In genomic region chr20:11841972-11842461, GRCh38 we compare ENCODE assay signal across 24 cellular contexts.
DNase-seq lines count a peak whose midpoint lies in the region; ATAC-seq, FAIRE-seq and TF ChIP-seq lines count a peak whose summit lies in the region.
"Had no signal": no experiment of that assay in that cellular context is flagged by ENCODE, and none has a peak within 500 bp of the region (broad histone marks: within the 10 kb centered on the region; RNA-seq: fewer than 3 reads in every experiment).

No MANE protein-coding gene starts in this region.

- ATAC-seq in HepG2, result no peak
- no peak for ATAC-seq in right lobe of liver
- ATAC-seq in K562, result no peak

- no peaks in the 10 kb centered on the region for H3K4me1 Mint-ChIP-seq in CD4-positive, alpha-beta memory T cell
- H3K4me1 Mint-ChIP-seq: CD14-positive monocyte had no signal

- H3K4me2 ChIP-seq in HepG2 (ENCODE audit: low read depth, low read length), result no peak overlapping the region
- H3K4me2 ChIP-seq in K562 (ENCODE audit: insufficient read depth, low read length), result no peak overlapping the region
- no peak overlapping the region for H3K4me2 ChIP-seq in hepatocyte
- H3K4me2 ChIP-seq: BLaER1 treated with 17β-estradiol and CSF1 and Interleukin-3, amounts not matched to agents 10 nM and 100 nM had no signal

- BruUV-seq in HepG2 (replicated peaks; lab: Mats Ljungman, UMichigan) (no TSS peak), K562 (replicated peaks; lab: Mats Ljungman, UMichigan) (no TSS peak)

- WGBS in HepG2 (ENCODE audit: low lambda C conversion rate), result 2% methylated on average over 3 of the region's 3 CpGs
- 60% methylated on average over 3 of the region's 3 CpGs for WGBS in right lobe of liver (ENCODE audit: insufficient coverage, low coverage, low lambda C conversion rate, missing lambda C conversion rate)
- 0% methylated on average over 3 of the region's 3 CpGs for WGBS in K562 (ENCODE audit: insufficient coverage, low coverage, missing lambda C conversion rate)
- WGBS in hepatocyte (ENCODE audit: low lambda C conversion rate, missing lambda C conversion rate), result 93% methylated on average over 3 of the region's 3 CpGs

- no peaks in the 10 kb centered on the region for H3K9me2 ChIP-seq in hepatocyte (replicated peaks; ENCODE audit: insufficient read depth)

- H3K4me3 ChIP-seq in HepG2 (replicated peaks in 1 of 3; ENCODE audit: insufficient read depth in 1 of 3, low read depth in 2 of 3, low read length in 3 of 3) (no peak overlapping the region), right lobe of liver (no peak overlapping the region), K562 (no peak overlapping the region), hepatocyte (no peak overlapping the region)
- no peak overlapping the region for H3K4me3 ChIP-seq in CD4-positive, alpha-beta memory T cell (ENCODE audit: low read length in 2 of 2)
- H3K4me3 ChIP-seq: BLaER1 treated with 17β-estradiol and CSF1 and Interleukin-3, amounts not matched to agents 10 nM and 100 nM had no signal

- no peaks in the 10 kb centered on the region for H3K36me3 Mint-ChIP-seq in CD4-positive, alpha-beta memory T cell
- H3K36me3 Mint-ChIP-seq: CD14-positive monocyte had no signal

- TF ChIP-seq EP300 in HepG2 (IDR thresholded peaks at IDR 0.05; ENCODE audit: low read depth in 2 of 2, low read length in 2 of 2) (no peak), HepG2 (CRISPR knock-in tag; IDR thresholded peaks at IDR 0.05; ENCODE audit: borderline replicate concordance) (no peak), Ishikawa (IDR thresholded peaks at IDR 0.05; ENCODE audit: borderline replicate concordance) (no peak), K562 (IDR thresholded peaks at IDR 0.05; ENCODE audit: low read length) (no peak)

- H3K27me3 Mint-ChIP-seq in CD4-positive, alpha-beta memory T cell, result no peaks in the 10 kb centered on the region

- no peak overlapping the region for H3K27ac Mint-ChIP-seq in CD4-positive, alpha-beta memory T cell
- H3K27ac Mint-ChIP-seq: CD14-positive monocyte; CD4-positive, alpha-beta T cell had no signal

- TF ChIP-seq POLR2A in HepG2 (IDR thresholded peaks at IDR 0.05; ENCODE audit: insufficient read depth in 1 of 2, low read depth in 2 of 2, low read length in 2 of 2) (no peak), right lobe of liver (IDR thresholded peaks at IDR 0.05) (no peak), K562 (conservative IDR thresholded peaks at IDR 0.05) (no peak)

- FAIRE-seq in HepG2 (lab: Jason Lieb, UNC) (no peak), K562 (lab: Jason Lieb, UNC) (no peak)
- FAIRE-seq: A204.1, GM12892, H1 had no signal

- no peaks in the 10 kb centered on the region for H3K9me1 ChIP-seq in K562 (ENCODE audit: control insufficient read depth, insufficient read depth, low read length)

- no peaks in the 10 kb centered on the region for H3K4me1 ChIP-seq in HepG2 (ENCODE audit: insufficient read depth, low read length)
- no peaks in the 10 kb centered on the region for H3K4me1 ChIP-seq in right lobe of liver
- no peaks in the 10 kb centered on the region for H3K4me1 ChIP-seq in K562 (replicated peaks in 1 of 2; ENCODE audit: control insufficient read depth in 2 of 2, insufficient read depth in 2 of 2, low read length in 2 of 2)
- no peaks in the 10 kb centered on the region for H3K4me1 ChIP-seq in hepatocyte (ENCODE audit: insufficient read depth)
- H3K4me1 ChIP-seq in CD4-positive, alpha-beta memory T cell (ENCODE audit: insufficient read depth, low read length), result no peaks in the 10 kb centered on the region
- H3K4me1 ChIP-seq: BE2C; BLaER1 treated with 17β-estradiol and CSF1 and Interleukin-3, amounts not matched to agents 10 nM and 100 nM had no signal

- DNase-seq in HepG2 (ENCODE audit: low spot score) (no peak), right lobe of liver (no peak), K562 (ENCODE audit: extremely low read depth in 1 of 4, low spot score in 3 of 4) (peak in 1 of 4 experiments; percentile 5), T-helper 9 cell (no peak), hepatocyte (ENCODE audit: low spot score) (no peak)
- no peak for DNase-seq in CD4-positive, alpha-beta memory T cell
- DNase-seq: ACHN; AML-193; BE2C; Calu3; CD4-positive, alpha-beta T cell; COR-L47; DMS53; DMS79 treated with DMSO at 0.1 percent for 48 hours; GF-D8; H7; HCEC 1CT had no signal

- H3K36me3 ChIP-seq in HepG2 (replicated peaks in 1 of 2; ENCODE audit: control insufficient read depth in 1 of 2, insufficient read depth in 2 of 2, low read length in 2 of 2) (no peaks in the 10 kb centered on the region), right lobe of liver (no peaks in the 10 kb centered on the region), K562 (ENCODE audit: control insufficient read depth, insufficient read depth, low read length) (no peaks in the 10 kb centered on the region), hepatocyte (replicated peaks; ENCODE audit: insufficient read depth, low read depth) (no peaks in the 10 kb centered on the region)
- no peaks in the 10 kb centered on the region for H3K36me3 ChIP-seq in CD4-positive, alpha-beta memory T cell (ENCODE audit: insufficient read depth, low read length)
- H3K36me3 ChIP-seq: BE2C; BLaER1 treated with 17β-estradiol and CSF1 and Interleukin-3, amounts not matched to agents 10 nM and 100 nM had no signal

- CTCF ChIA-PET in HepG2 (lab: Yijun Ruan, JAX; ENCODE audit: low intra/inter-chr PET ratio, low total read pairs) (no interaction called here), K562 (lab: Yijun Ruan, JAX; ENCODE audit: low intra/inter-chr PET ratio) (no interaction called here)
- CTCF ChIA-PET in CD4-positive, alpha-beta memory T cell (lab: Charles Lee; ENCODE audit: partially characterized antibody), result no interaction called here

- no peak overlapping the region for H3K4me3 Mint-ChIP-seq in CD4-positive, alpha-beta memory T cell
- H3K4me3 Mint-ChIP-seq: CD14-positive monocyte; CD4-positive, alpha-beta T cell had no signal

- H3K9me3 ChIP-seq in HepG2 (ENCODE audit: low read length) (no peaks in the 10 kb centered on the region), right lobe of liver (no peaks in the 10 kb centered on the region), K562 (replicated peaks; ENCODE audit: control insufficient read depth, insufficient read depth, low read depth, low read length) (no peaks in the 10 kb centered on the region), hepatocyte (ENCODE audit: low read depth) (no peaks in the 10 kb centered on the region)
- no peaks in the 10 kb centered on the region for H3K9me3 ChIP-seq in CD4-positive, alpha-beta memory T cell (ENCODE audit: control insufficient read depth in 1 of 2, low read length in 2 of 2)
- H3K9me3 ChIP-seq: BLaER1 treated with 17β-estradiol and CSF1 and Interleukin-3, amounts not matched to agents 10 nM and 100 nM had no signal

- in situ Hi-C loops in HepG2 (cut with HindIII; ENCODE audit: extremely low pct_ligation_motif_present, low pct_unique_long_range_greater_than_20kb), result no loop called here
- in situ Hi-C loops in K562 (cut with MboI), result no loop called here

- intact Hi-C loops in HepG2 (cut with micrococcal nuclease; ENCODE audit: unreplicated experiment) (no loop called here), right lobe of liver (cut with DNase I) (no loop called here), K562 (cut with micrococcal nuclease) (no loop called here)
- intact Hi-C loops in CD4-positive, alpha-beta memory T cell (cut with micrococcal nuclease), result no loop called here

- POLR2A ChIA-PET in HepG2 (lab: Yijun Ruan, JAX) (no interaction called here), K562 (lab: Yijun Ruan, JAX) (no interaction called here)
- POLR2A ChIA-PET in CD4-positive, alpha-beta memory T cell (lab: Charles Lee; ENCODE audit: partially characterized antibody), result no interaction called here

- TF ChIP-seq RAD21 in HepG2 (CRISPR knock-in tag; IDR thresholded peaks at IDR 0.05), result no peak
- TF ChIP-seq RAD21 in Ishikawa (IDR thresholded peaks at IDR 0.05; ENCODE audit: low read depth), result no peak
- TF ChIP-seq RAD21 in K562 (CRISPR knock-in tag; conservative IDR thresholded peaks at IDR 0.05 in 1 of 2, IDR thresholded peaks at IDR 0.05 in 1 of 2), result no peak

- TF ChIP-seq CTCF in HepG2 (CRISPR knock-in tag; IDR thresholded peaks at IDR 0.05) (no peak), right lobe of liver (IDR thresholded peaks at IDR 0.05) (no peak), K562 (IDR thresholded peaks at IDR 0.05 in 2 of 3, conservative IDR thresholded peaks at IDR 0.05 in 1 of 3; ENCODE audit: insufficient read depth in 2 of 3, low read depth in 1 of 3, low read length in 3 of 3) (no peak), hepatocyte (IDR thresholded peaks at IDR 0.05; ENCODE audit: poor library complexity) (no peak)

- no peak overlapping the region for H2AFZ ChIP-seq in HepG2 (ENCODE audit: low read length)
- no peak overlapping the region for H2AFZ ChIP-seq in K562 (ENCODE audit: low read depth, low read length)
- no peak overlapping the region for H2AFZ ChIP-seq in hepatocyte

- H3K9me3 Mint-ChIP-seq in CD4-positive, alpha-beta memory T cell, result peaks cover 0 to 26% (median 7%) of the 10 kb centered on the region in 8 donors
- H3K9me3 Mint-ChIP-seq: CD4-positive, alpha-beta T cell had no signal

- H3K79me2 ChIP-seq in HepG2 (ENCODE audit: insufficient read depth, low read length) (no peaks in the 10 kb centered on the region), K562 (ENCODE audit: control insufficient read depth, insufficient read depth, low read length) (no peaks in the 10 kb centered on the region), hepatocyte (no peaks in the 10 kb centered on the region)

- H3K27me3 ChIP-seq in HepG2 (ENCODE audit: control insufficient read depth in 1 of 2, insufficient read depth in 2 of 2, low read length in 2 of 2) (no peaks in the 10 kb centered on the region), right lobe of liver (no peaks in the 10 kb centered on the region), K562 (ENCODE audit: control insufficient read depth in 2 of 2, insufficient read depth in 2 of 2, low read length in 2 of 2) (no peaks in the 10 kb centered on the region), hepatocyte (no peaks in the 10 kb centered on the region)
- no peaks in the 10 kb centered on the region for H3K27me3 ChIP-seq in CD4-positive, alpha-beta memory T cell (ENCODE audit: insufficient read depth, low read length)
- H3K27me3 ChIP-seq: BE2C; BLaER1 treated with 17β-estradiol and CSF1 and Interleukin-3, amounts not matched to agents 10 nM and 100 nM had no signal

- H3K27ac ChIP-seq in HepG2 (ENCODE audit: extremely low read length, insufficient read depth, low read length), result no peak overlapping the region
- H3K27ac ChIP-seq in right lobe of liver, result no peak overlapping the region
- no peak overlapping the region for H3K27ac ChIP-seq in K562 (ENCODE audit: extremely low read depth, low read depth, low read length)
- H3K27ac ChIP-seq in hepatocyte, result no peak overlapping the region
- H3K27ac ChIP-seq in CD4-positive, alpha-beta memory T cell (ENCODE audit: low read depth, low read length), result no peak overlapping the region
- H3K27ac ChIP-seq: 22Rv1; BLaER1 treated with 17β-estradiol and CSF1 and Interleukin-3, amounts not matched to agents 10 nM and 100 nM had no signal

- H3K9ac ChIP-seq in HepG2 (ENCODE audit: insufficient read depth, low read depth, low read length) (no peak overlapping the region), K562 (ENCODE audit: insufficient read depth in 1 of 2, low read depth in 2 of 2, low read length in 2 of 2) (no peak overlapping the region)
- H3K9ac ChIP-seq: BLaER1 treated with 17β-estradiol and CSF1 and Interleukin-3, amounts not matched to agents 10 nM and 100 nM had no signal

- no peaks in the 10 kb centered on the region for H4K20me1 ChIP-seq in HepG2 (ENCODE audit: insufficient read depth, low read length)
- H4K20me1 ChIP-seq in K562 (replicated peaks; ENCODE audit: control insufficient read depth, insufficient read depth, low read length), result no peaks in the 10 kb centered on the region
- H4K20me1 ChIP-seq in hepatocyte (ENCODE audit: insufficient read depth, poor library complexity, severe bottlenecking), result no peaks in the 10 kb centered on the region
- H4K20me1 ChIP-seq: BLaER1 treated with 17β-estradiol and CSF1 and Interleukin-3, amounts not matched to agents 10 nM and 100 nM had no signal

Comparison
In these comparisons a context has a peak if more than half of its experiments do, and no peak if none do; other contexts are left out.
1. Of the 241 proteins assayed by ChIP-seq in both HepG2 and K562: peak only in HepG2: RAD51; only in K562: TFE3; in both: none; in neither: 236; mixed calls (peak in some experiments, not most) for 3.